Comparison of ENCODE assay signal across 8 cellular contexts in the genomic region with DNA sequence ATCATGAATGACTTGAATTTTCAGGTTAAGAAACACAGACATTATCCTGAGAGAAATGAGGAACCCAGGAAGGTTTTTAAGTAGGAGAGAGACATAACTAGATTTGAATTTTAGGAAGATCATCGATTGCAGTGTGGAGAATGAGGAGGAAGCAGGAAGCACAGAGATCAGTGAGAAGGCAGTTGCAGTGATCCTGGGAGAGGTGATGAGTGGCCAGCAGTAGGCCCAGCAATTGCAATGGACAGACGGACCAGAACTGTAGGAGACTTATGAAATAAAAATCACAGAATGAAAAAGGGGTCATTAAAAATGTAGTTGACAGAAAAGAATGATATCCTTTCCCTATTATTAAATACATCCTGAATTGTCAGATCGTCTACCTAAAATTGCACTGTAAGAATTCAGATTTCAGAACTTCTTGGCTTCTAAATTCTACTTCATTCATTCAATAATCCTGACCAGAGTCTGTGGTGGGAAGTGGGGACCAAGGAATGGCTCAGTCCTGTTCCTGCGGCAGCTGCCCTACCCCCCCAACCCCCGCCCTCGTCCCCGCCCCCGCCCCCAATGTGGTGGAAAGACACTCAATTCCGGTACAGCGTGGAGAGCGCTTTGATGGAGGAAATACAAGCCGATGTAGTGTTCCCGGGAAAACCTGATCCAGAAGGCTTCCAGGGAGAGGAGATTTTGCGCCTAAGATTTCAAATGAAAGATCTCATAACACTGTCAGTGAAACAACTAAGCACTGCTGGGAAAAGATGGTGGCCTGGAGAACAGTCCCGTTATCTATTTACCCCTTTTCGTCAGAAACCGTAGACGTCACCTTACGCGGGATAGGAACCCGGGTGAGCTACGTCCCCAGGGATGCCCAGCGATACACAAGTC. TPM values are rescaled to one million over a fixed set of nuclear protein-coding genes. Genes with fewer than 3 reads are reported as not detected.
DNase-seq lines count a peak whose midpoint lies in the region; ATAC-seq and TF ChIP-seq lines count a peak whose summit lies in the region.

No MANE protein-coding gene starts in this region.

- ATAC-seq in HG02852 (IDR thresholded peaks at IDR 0.05; ENCODE audit: unreplicated experiment): no peak
- ATAC-seq in GM18909 (IDR thresholded peaks at IDR 0.05; ENCODE audit: poor library complexity, unreplicated experiment): no peak

- H3K27ac ChIP-seq in BLaER1 treated with 17β-estradiol and CSF1 and Interleukin-3, amounts not matched to agents 10 nM and 100 nM: peak overlapping the region in 9 of 11 experiments; percentile 78 to 91 (median 88); a peak in 19 of 22 replicates
- peak overlapping the region; percentile 83 for H3K27ac ChIP-seq in mesodermal cell (ENCODE audit: low read depth, low read length, severe bottlenecking)
- H3K27ac ChIP-seq in vagina: peak overlapping the region; percentile 93

- H3K9me3 ChIP-seq in BLaER1 treated with 17β-estradiol and CSF1 and Interleukin-3, amounts not matched to agents 10 nM and 100 nM (replicated peaks in 1 of 11): no peaks in the 10 kb centered on the region
- H3K9me3 ChIP-seq in mesodermal cell (ENCODE audit: control insufficient read depth, low read length) (no peaks in the 10 kb centered on the region), vagina (no peaks in the 10 kb centered on the region)

- H3K9ac ChIP-seq in BLaER1 treated with 17β-estradiol and CSF1 and Interleukin-3, amounts not matched to agents 10 nM and 100 nM: peak overlapping the region; percentile 80 to 90 (median 85); a peak in 21 of 22 replicates

- no peaks in the 10 kb centered on the region for H3K27me3 Mint-ChIP-seq in IgD-negative memory B cell

- no peak for TF ChIP-seq POLR2A in vagina (IDR thresholded peaks at IDR 0.05)

- intact Hi-C loops in vagina (cut with DNase I): loop anchor here (5.0 kb wide), 1 partner anchor 241 kb away; the partner anchor contains the start of gene YBX1

- H3K36me3 ChIP-seq in BLaER1 treated with 17β-estradiol and CSF1 and Interleukin-3, amounts not matched to agents 10 nM and 100 nM: peaks cover 29 to 34% (median 30%) of the 10 kb centered on the region in 11 experiments
- peaks cover 32% of the 10 kb centered on the region for H3K36me3 ChIP-seq in mesodermal cell (ENCODE audit: control insufficient read depth, insufficient read depth, low read length)
- H3K36me3 ChIP-seq in vagina: peaks cover 3 to 16% of the 10 kb centered on the region in 2 donors

- peak overlapping the region; percentile 64 to 75 (median 68) for H3K4me3 ChIP-seq in BLaER1 treated with 17β-estradiol and CSF1 and Interleukin-3, amounts not matched to agents 10 nM and 100 nM
- H3K4me3 ChIP-seq in cardiac fibroblast (replicated peaks in 1 of 2; ENCODE audit: low read depth in 2 of 2, low read length in 2 of 2) (peak overlapping the region; percentile 69 to 85), mesodermal cell (ENCODE audit: extremely low read depth, insufficient read depth, low read length, poor library complexity, severe bottlenecking) (peak overlapping the region; percentile 56), vagina (peak overlapping the region; percentile 80 to 91)

- TF ChIP-seq CTCF in cardiac fibroblast (IDR thresholded peaks at IDR 0.05; ENCODE audit: low read depth, low read length) (no peak), vagina (IDR thresholded peaks at IDR 0.05) (no peak)

- peaks cover 23 to 24% (median 24%) of the 10 kb centered on the region in 3 donors for H3K4me1 Mint-ChIP-seq in IgD-negative memory B cell

- no peaks in the 10 kb centered on the region for H3K27me3 ChIP-seq in BLaER1 treated with 17β-estradiol and CSF1 and Interleukin-3, amounts not matched to agents 10 nM and 100 nM
- H3K27me3 ChIP-seq in vagina: no peaks in the 10 kb centered on the region

- H3K27ac Mint-ChIP-seq in IgD-negative memory B cell: peak overlapping the region; percentile 86 to 98 (median 97)

- H3K9me3 Mint-ChIP-seq in IgD-negative memory B cell: no peaks in the 10 kb centered on the region

- peak overlapping the region; percentile 72 to 90 (median 82) for H3K4me2 ChIP-seq in BLaER1 treated with 17β-estradiol and CSF1 and Interleukin-3, amounts not matched to agents 10 nM and 100 nM

- no peak for DNase-seq in cardiac fibroblast (ENCODE audit: low read depth in 2 of 2)
- DNase-seq in vagina (ENCODE audit: extremely low spot score in 2 of 2): no peak
- DNase-seq in iPS-NIHi7 (ENCODE audit: extremely low spot score): no peak

- H3K36me3 Mint-ChIP-seq in IgD-negative memory B cell: peaks cover 6% of the 10 kb centered on the region

- peak overlapping the region; percentile 81 to 96 (median 90) for H3K4me3 Mint-ChIP-seq in IgD-negative memory B cell

- H3K4me1 ChIP-seq in BLaER1 treated with 17β-estradiol and CSF1 and Interleukin-3, amounts not matched to agents 10 nM and 100 nM: peaks cover 36 to 65% (median 43%) of the 10 kb centered on the region in 10 experiments
- peaks cover 7% of the 10 kb centered on the region for H3K4me1 ChIP-seq in mesodermal cell (ENCODE audit: control insufficient read depth, insufficient read depth, low read length, poor library complexity, severe bottlenecking)
- H3K4me1 ChIP-seq in vagina: peaks cover 17% of the 10 kb centered on the region

- peaks cover 0 to 4% (median 0%) of the 10 kb centered on the region in 11 experiments; a peak in 2 of 22 replicates for H4K20me1 ChIP-seq in BLaER1 treated with 17β-estradiol and CSF1 and Interleukin-3, amounts not matched to agents 10 nM and 100 nM

- 7 to 11% methylated on average over 15 to 17 of the region's 23 CpGs for WGBS in mesodermal cell (ENCODE audit: insufficient coverage in 2 of 2), 2 experiments

RNA-seq across cellular contexts. Expression of gene SLC2A1, which starts 35.1 kb away (rescaled TPM):
- polyA plus RNA-seq in IgD-negative memory B cell: 90.6 TPM
- 99.2 TPM for polyA plus RNA-seq in mesodermal cell (2013, experiment 1 of 2)
- 95.3 TPM for polyA plus RNA-seq in mesodermal cell (2013, experiment 2 of 2)
- 286 TPM for total RNA-seq in vagina
